ENCODE assay signal across 16 cellular contexts in genomic region chr6:99184696-99185095, GRCh38.
DNase-seq lines count a peak whose midpoint lies in the region; ATAC-seq, FAIRE-seq and TF ChIP-seq lines count a peak whose summit lies in the region.
"Had no signal": no experiment of that assay in that cellular context is flagged by ENCODE, and none has a peak within 500 bp of the region (broad histone marks: within the 10 kb centered on the region; RNA-seq: fewer than 3 reads in every experiment).

No MANE protein-coding gene starts in this region.

- peak; percentile 44 for FAIRE-seq in keratinocyte (lab: Jason Lieb, UNC)
- FAIRE-seq: H1 had no signal

- intact Hi-C loops in MCF 10A (cut with micrococcal nuclease): no loop called here
- intact Hi-C loops in breast epithelium (cut with DNase I; ENCODE audit: low total_unique reads): no loop called here
- intact Hi-C loops in mammary epithelial cell (cut with micrococcal nuclease): no loop called here
- intact Hi-C loops in uterus (cut with DNase I; ENCODE audit: low total_unique reads): no loop called here

- no peak overlapping the region for H3K4me3 ChIP-seq in breast epithelium
- H3K4me3 ChIP-seq in mammary epithelial cell (replicated peaks in 1 of 3; ENCODE audit: insufficient read depth in 1 of 3, low read depth in 2 of 3, low read length in 3 of 3): no peak overlapping the region
- H3K4me3 ChIP-seq in keratinocyte (ENCODE audit: control insufficient read depth in 2 of 3, extremely low read depth in 1 of 3, insufficient read depth in 2 of 3, low read depth in 1 of 3, low read length in 3 of 3): no peak overlapping the region
- H3K4me3 ChIP-seq in uterus: no peak overlapping the region
- H3K4me3 ChIP-seq: BLaER1 treated with 17β-estradiol and CSF1 and Interleukin-3, amounts not matched to agents 10 nM and 100 nM had no signal

- POLR2A ChIA-PET in MCF 10A (lab: Yijun Ruan, JAX): interaction anchor here (0.6 kb wide), 1 partner anchor 169 kb away, joined by 3 read pairs; no protein-coding TSS in a partner anchor

- no peaks in the 10 kb centered on the region for H3K79me2 ChIP-seq in mammary epithelial cell (ENCODE audit: insufficient read depth, low read length)
- H3K79me2 ChIP-seq in keratinocyte (ENCODE audit: control insufficient read depth, insufficient read depth, low read length): no peaks in the 10 kb centered on the region

- H3K27ac Mint-ChIP-seq in MCF 10A (ENCODE audit: low read depth, unreplicated experiment): no peak overlapping the region
- H3K27ac Mint-ChIP-seq: B cell; CD8-positive, alpha-beta T cell; H9 had no signal

- CTCF ChIA-PET in MCF 10A (lab: Yijun Ruan, JAX) (interaction anchor here (0.6 kb wide), 1 partner anchor 18 kb away, joined by 3 read pairs; no protein-coding TSS in a partner anchor), mammary epithelial cell (lab: Charles Lee; ENCODE audit: low non-redundant PET) (no interaction called here)

- no TSS peak for BruUV-seq in MCF 10A (replicated peaks; lab: Mats Ljungman, UMichigan)
- no TSS peak for BruUV-seq in mammary epithelial cell (replicated peaks; lab: Mats Ljungman, UMichigan)

- H3K9me3 Mint-ChIP-seq in MCF 10A (ENCODE audit: unreplicated experiment): peaks cover 13% of the 10 kb centered on the region

- H3K27me3 Mint-ChIP-seq in MCF 10A (ENCODE audit: insufficient read depth, unreplicated experiment): no peaks in the 10 kb centered on the region

- TF ChIP-seq CTCF in MCF 10A (IDR thresholded peaks at IDR 0.05; ENCODE audit: unreplicated experiment): no peak
- no peak for TF ChIP-seq CTCF in breast epithelium (IDR thresholded peaks at IDR 0.05)
- TF ChIP-seq CTCF in mammary epithelial cell (conservative IDR thresholded peaks at IDR 0.05 in 1 of 2, IDR thresholded peaks at IDR 0.05 in 1 of 2; ENCODE audit: extremely low read depth in 1 of 2, insufficient read depth in 1 of 2, low read depth in 1 of 2, low read length in 2 of 2): no peak
- TF ChIP-seq CTCF in keratinocyte (optimal IDR thresholded peaks at IDR 0.05 in 1 of 3, IDR thresholded peaks at IDR 0.05 in 1 of 3, conservative IDR thresholded peaks at IDR 0.05 in 1 of 3; ENCODE audit: extremely low read depth in 1 of 3, insufficient read depth in 2 of 3, low read length in 3 of 3): no peak
- TF ChIP-seq CTCF in uterus (IDR thresholded peaks at IDR 0.05): no peak

- H3K4me3 Mint-ChIP-seq in MCF 10A (ENCODE audit: unreplicated experiment): no peak overlapping the region
- H3K4me3 Mint-ChIP-seq: B cell; CD8-positive, alpha-beta T cell; H9 had no signal

- ATAC-seq in GM19395 (IDR thresholded peaks at IDR 0.05; ENCODE audit: unreplicated experiment): no peak
- no peak for ATAC-seq in HG02870 (IDR thresholded peaks at IDR 0.05; ENCODE audit: unreplicated experiment)
- ATAC-seq: CD8-positive, alpha-beta T cell had no signal

- no peaks in the 10 kb centered on the region for H3K36me3 Mint-ChIP-seq in MCF 10A (ENCODE audit: insufficient read depth, unreplicated experiment)
- H3K36me3 Mint-ChIP-seq: CD8-positive, alpha-beta T cell had no signal

- H4K20me1 ChIP-seq in mammary epithelial cell (ENCODE audit: insufficient read depth, low read length): no peaks in the 10 kb centered on the region
- H4K20me1 ChIP-seq in keratinocyte (ENCODE audit: control insufficient read depth, extremely low read depth, insufficient read depth, low read length): no peaks in the 10 kb centered on the region
- H4K20me1 ChIP-seq: BLaER1 treated with 17β-estradiol and CSF1 and Interleukin-3, amounts not matched to agents 10 nM and 100 nM had no signal

- H3K9ac ChIP-seq in mammary epithelial cell (ENCODE audit: insufficient read depth, low read length) (no peak overlapping the region), keratinocyte (ENCODE audit: control insufficient read depth, extremely low read depth, insufficient read depth, low read length) (no peak overlapping the region)
- H3K9ac ChIP-seq: BLaER1 treated with 17β-estradiol and CSF1 and Interleukin-3, amounts not matched to agents 10 nM and 100 nM had no signal

- H3K9me1 ChIP-seq in keratinocyte (ENCODE audit: control insufficient read depth, extremely low read depth, insufficient read depth, low read length): no peaks in the 10 kb centered on the region

- H3K9me3 ChIP-seq in breast epithelium: peaks cover 0 to 16% of the 10 kb centered on the region in 2 donors
- H3K9me3 ChIP-seq in mammary epithelial cell (replicated peaks; ENCODE audit: insufficient read depth, low read length): peaks cover 4% of the 10 kb centered on the region
- H3K9me3 ChIP-seq in keratinocyte (ENCODE audit: control insufficient read depth, low read depth, low read length): peaks cover 2% of the 10 kb centered on the region
- peaks cover 0 to under 1% of the 10 kb centered on the region in 2 donors for H3K9me3 ChIP-seq in uterus

- no peak overlapping the region for H3K4me2 ChIP-seq in mammary epithelial cell (ENCODE audit: insufficient read depth, low read depth, low read length)
- H3K4me2 ChIP-seq in keratinocyte (ENCODE audit: control insufficient read depth, extremely low read depth, insufficient read depth, low read depth, low read length): peak overlapping the region; percentile 7
- H3K4me2 ChIP-seq: BLaER1 treated with 17β-estradiol and CSF1 and Interleukin-3, amounts not matched to agents 10 nM and 100 nM had no signal

- TF ChIP-seq POLR2A in breast epithelium (IDR thresholded peaks at IDR 0.05): no peak
- TF ChIP-seq POLR2A in uterus (IDR thresholded peaks at IDR 0.05): no peak

- H3K27ac ChIP-seq in breast epithelium (no peak overlapping the region), mammary epithelial cell (ENCODE audit: insufficient read depth, low read depth, low read length) (no peak overlapping the region), keratinocyte (ENCODE audit: control insufficient read depth, insufficient read depth, low read length) (no peak overlapping the region), uterus (no peak overlapping the region)
- H3K27ac ChIP-seq: BLaER1 treated with 17β-estradiol and CSF1 and Interleukin-3, amounts not matched to agents 10 nM and 100 nM had no signal

- dilution Hi-C loops in mammary epithelial cell (cut with HindIII; ENCODE audit: low sequenced_read_pairs): no loop called here
- dilution Hi-C loops in keratinocyte (cut with MboI; ENCODE audit: extremely low pct_ligation_motif_present, low sequenced_read_pairs): no loop called here

- no peaks in the 10 kb centered on the region for H3K36me3 ChIP-seq in breast epithelium
- no peaks in the 10 kb centered on the region for H3K36me3 ChIP-seq in mammary epithelial cell (ENCODE audit: insufficient read depth, low read length)
- no peaks in the 10 kb centered on the region for H3K36me3 ChIP-seq in keratinocyte (ENCODE audit: control insufficient read depth in 2 of 2, extremely low read depth in 1 of 2, insufficient read depth in 2 of 2, low read length in 2 of 2)
- no peaks in the 10 kb centered on the region for H3K36me3 ChIP-seq in uterus
- H3K36me3 ChIP-seq: BLaER1 treated with 17β-estradiol and CSF1 and Interleukin-3, amounts not matched to agents 10 nM and 100 nM had no signal

- no peaks in the 10 kb centered on the region for H3K4me1 Mint-ChIP-seq in MCF 10A (ENCODE audit: insufficient read depth, unreplicated experiment)
- H3K4me1 Mint-ChIP-seq: B cell had no signal

- H2AFZ ChIP-seq in mammary epithelial cell (ENCODE audit: low read depth, low read length) (no peak overlapping the region), keratinocyte (ENCODE audit: control insufficient read depth, low read length) (no peak overlapping the region)

- DNase-seq in MCF 10A (ENCODE audit: unreplicated experiment) (peak; percentile 6), breast epithelium (ENCODE audit: low spot score in 2 of 2) (no peak), mammary epithelial cell (peak; percentile 7), keratinocyte (ENCODE audit: low read depth, low spot score) (no peak), uterus (no peak), NCI-H1436 (lab: John Stamatoyannopoulos, UW) (no peak)
- DNase-seq: 8988T; Calu3; CD8-positive, alpha-beta T cell; GF-D8; H9 had no signal

- H3K27me3 ChIP-seq in breast epithelium: no peaks in the 10 kb centered on the region
- H3K27me3 ChIP-seq in mammary epithelial cell (ENCODE audit: insufficient read depth, low read length): no peaks in the 10 kb centered on the region
- no peaks in the 10 kb centered on the region for H3K27me3 ChIP-seq in keratinocyte (ENCODE audit: control insufficient read depth, extremely low read depth, insufficient read depth, low read length)
- H3K27me3 ChIP-seq in uterus: no peaks in the 10 kb centered on the region
- H3K27me3 ChIP-seq: BLaER1 treated with 17β-estradiol and CSF1 and Interleukin-3, amounts not matched to agents 10 nM and 100 nM had no signal

- in situ Hi-C loops in mammary epithelial cell (cut with MboI; ENCODE audit: low sequenced_read_pairs in 2 of 2): no loop called here

- WGBS in mammary epithelial cell (ENCODE audit: low coverage, missing lambda C conversion rate): 23% methylated on average over 2 of the region's 2 CpGs

- H3K4me1 ChIP-seq in breast epithelium (no peaks in the 10 kb centered on the region), mammary epithelial cell (ENCODE audit: insufficient read depth, low read length) (peaks cover 7% of the 10 kb centered on the region), keratinocyte (ENCODE audit: control insufficient read depth, extremely low read depth, insufficient read depth, low read length) (peaks cover 6% of the 10 kb centered on the region), uterus (no peaks in the 10 kb centered on the region)

Comparison
In these comparisons a context has a peak if more than half of its experiments do, and no peak if none do; other contexts are left out.
1. DNase-seq: peak in MCF 10A (single experiment) and mammary epithelial cell (single experiment); none in breast epithelium (0 of 2), keratinocyte (single experiment), uterus (0 of 2) and NCI-H1436 (single experiment).